ENCODE assay signal across 18 cellular contexts in genomic region chr4:87030124-87030523, GRCh38.
DNase-seq lines count a peak whose midpoint lies in the region; ATAC-seq and TF ChIP-seq lines count a peak whose summit lies in the region.
"Had no signal": no experiment of that assay in that cellular context is flagged by ENCODE, and none has a peak within 500 bp of the region (broad histone marks: within the 10 kb centered on the region; RNA-seq: fewer than 3 reads in every experiment).

No MANE protein-coding gene starts in this region.

- TF ChIP-seq EP300 in ovary (IDR thresholded peaks at IDR 0.05) (no peak), tibial nerve (IDR thresholded peaks at IDR 0.05) (no peak)

- H3K36me3 ChIP-seq in heart left ventricle: no peaks in the 10 kb centered on the region
- H3K36me3 ChIP-seq in esophagus squamous epithelium: no peaks in the 10 kb centered on the region
- H3K36me3 ChIP-seq in ovary: no peaks in the 10 kb centered on the region
- no peaks in the 10 kb centered on the region for H3K36me3 ChIP-seq in tibial nerve

- H3K9me3 ChIP-seq in heart left ventricle (no peaks in the 10 kb centered on the region), esophagus squamous epithelium (no peaks in the 10 kb centered on the region), ovary (no peaks in the 10 kb centered on the region), tibial nerve (no peaks in the 10 kb centered on the region)

- peak overlapping the region in 1 of 12 donors; percentile 13 for H3K4me3 ChIP-seq in heart left ventricle
- H3K4me3 ChIP-seq in esophagus squamous epithelium: no peak overlapping the region
- no peak overlapping the region for H3K4me3 ChIP-seq in ovary
- H3K4me3 ChIP-seq in tibial nerve: peak overlapping the region in 1 of 4 donors; percentile 20

- peak overlapping the region; percentile 67 to 92 (median 81) for H3K27ac ChIP-seq in heart left ventricle
- peak overlapping the region in 3 of 4 donors; percentile 66 to 81 (median 76) for H3K27ac ChIP-seq in esophagus squamous epithelium
- H3K27ac ChIP-seq in ovary: peak overlapping the region; percentile 68 to 70
- peak overlapping the region; percentile 71 to 91 (median 84) for H3K27ac ChIP-seq in tibial nerve

- H3K4me3 Mint-ChIP-seq in activated T-cell treated with anti-CD3 and anti-CD28 coated beads, Interleukin-2, amount 50 U/mL, for 4 hours: no peak overlapping the region

- TF ChIP-seq POLR2A in heart left ventricle (IDR thresholded peaks at IDR 0.05) (no peak), esophagus squamous epithelium (IDR thresholded peaks at IDR 0.05) (no peak), ovary (IDR thresholded peaks at IDR 0.05) (no peak), tibial nerve (IDR thresholded peaks at IDR 0.05) (no peak)

- H3K27me3 ChIP-seq in heart left ventricle: no peaks in the 10 kb centered on the region
- H3K27me3 ChIP-seq in esophagus squamous epithelium: no peaks in the 10 kb centered on the region
- H3K27me3 ChIP-seq in ovary: no peaks in the 10 kb centered on the region
- no peaks in the 10 kb centered on the region for H3K27me3 ChIP-seq in tibial nerve

- WGBS in heart left ventricle, 4 donors: 50 to 59% (median 56%) methylated on average over 4 of the region's 4 CpGs
- 83 to 92% methylated on average over 4 of the region's 4 CpGs for WGBS in esophagus squamous epithelium, 2 donors
- 21 to 40% (median 27%) methylated on average over 4 of the region's 4 CpGs for WGBS in ovary, 3 donors
- 62 to 70% methylated on average over 4 of the region's 4 CpGs for WGBS in tibial nerve, 2 donors

- no peaks in the 10 kb centered on the region for H3K36me3 Mint-ChIP-seq in activated T-cell treated with anti-CD3 and anti-CD28 coated beads, Interleukin-2, amount 50 U/mL, for 4 hours (ENCODE audit: insufficient read depth)
- H3K36me3 Mint-ChIP-seq: activated naive CD4-positive, alpha-beta T cell treated with anti-CD3 and anti-CD28 coated beads, Interleukin-2, amount 50 U/mL, for 72 hours; CD8-positive, alpha-beta memory T cell had no signal

- H3K9me3 Mint-ChIP-seq in activated T-cell treated with anti-CD3 and anti-CD28 coated beads, Interleukin-2, amount 50 U/mL, for 4 hours: no peaks in the 10 kb centered on the region
- H3K9me3 Mint-ChIP-seq: activated naive CD4-positive, alpha-beta T cell treated with anti-CD3 and anti-CD28 coated beads, Interleukin-2, amount 50 U/mL, for 72 hours; CD8-positive, alpha-beta memory T cell had no signal

- DNase-seq in heart left ventricle (no peak), left cardiac atrium (no peak), esophagus squamous epithelium (lab: John Stamatoyannopoulos, UW) (no peak), ovary (no peak), tibial nerve (ENCODE audit: low spot score in 2 of 2) (no peak)
- DNase-seq in activated effector memory CD4-positive, alpha-beta T cell treated with anti-CD3 and anti-CD28 coated beads, Interleukin-2, amount 50 U/mL, for 16 hours: no peak
- DNase-seq in activated T-cell treated with anti-CD3 and anti-CD28 coated beads, Interleukin-2, amount 50 U/mL, for 4 hours: no peak
- DNase-seq: activated CD4-positive, alpha-beta T cell treated with anti-CD3 and anti-CD28 coated beads for 1 hour; activated CD8-positive, alpha-beta memory T cell treated with anti-CD3 and anti-CD28 coated beads, Interleukin-2, amount 50 U/mL, for 4 hours; CD8-positive, alpha-beta memory T cell; EL; glutamatergic neuron; kidney glomerular epithelial cell; NCI-H1436 treated with DMSO at 0.1 percent for 48 hours; NCI-H226; stimulated activated CD4-positive, alpha-beta T cell treated with anti-CD3 and anti-CD28 coated beads, Interleukin-2, amount 100 ng/mL, for 24 hours had no signal

- ATAC-seq in heart left ventricle (peak in 1 of 4 donors; percentile 14), left cardiac atrium (no peak), HG02798 (IDR thresholded peaks at IDR 0.05; ENCODE audit: poor library complexity, unreplicated experiment) (no peak)
- no peak for ATAC-seq in activated T-cell treated with anti-CD3 and anti-CD28 coated beads, Interleukin-2, amount 50 U/mL, for 4 hours

- H3K4me1 ChIP-seq in heart left ventricle (peaks cover 61 to 100% (median 99%) of the 10 kb centered on the region in 12 donors), esophagus squamous epithelium (peaks cover 45 to 100% (median 56%) of the 10 kb centered on the region in 3 donors), ovary (ENCODE audit: insufficient read depth) (peaks cover 49% of the 10 kb centered on the region), tibial nerve (peaks cover 0 to 100% (median 86%) of the 10 kb centered on the region in 4 donors)

- H3K4me1 Mint-ChIP-seq in activated T-cell treated with anti-CD3 and anti-CD28 coated beads, Interleukin-2, amount 50 U/mL, for 4 hours (ENCODE audit: low read depth): peaks cover 39% of the 10 kb centered on the region

- no peaks in the 10 kb centered on the region for H3K27me3 Mint-ChIP-seq in activated T-cell treated with anti-CD3 and anti-CD28 coated beads, Interleukin-2, amount 50 U/mL, for 4 hours (ENCODE audit: low read depth)
- H3K27me3 Mint-ChIP-seq: CD8-positive, alpha-beta memory T cell had no signal

- no peak for TF ChIP-seq CTCF in heart left ventricle (IDR thresholded peaks at IDR 0.05)
- TF ChIP-seq CTCF in esophagus squamous epithelium (IDR thresholded peaks at IDR 0.05): no peak
- TF ChIP-seq CTCF in ovary (IDR thresholded peaks at IDR 0.05): no peak
- TF ChIP-seq CTCF in tibial nerve (IDR thresholded peaks at IDR 0.05): no peak

- intact Hi-C loops in heart left ventricle (cut with DNase I) (loop anchor here in 1 of 10 donors (2.0 kb wide), 1 partner anchor 23 kb away; no protein-coding TSS in a partner anchor), left cardiac atrium (cut with DNase I) (no loop called here), esophagus squamous epithelium (cut with DNase I) (no loop called here), ovary (cut with DNase I) (no loop called here)
